In genomic region chr12:69824956-69825355, GRCh38 we compare ENCODE assay signal across 2 cellular contexts.
TF ChIP-seq lines count a peak whose summit lies in the region.

TSS of gene MYRFL (plus strand) at chr12:69825227. CDS start at chr12:69825518, 291 bp downstream.

TF ChIP-seq in SK-N-SH treated with all-trans-retinoic acid at 6 μM for 48 hours, 23 proteins besides CTCF, POLR2A, EP300 and RAD21:
- TF ChIP-seq CREB5 (CRISPR knock-in tag; IDR thresholded peaks at IDR 0.05; ENCODE audit: low read depth) (0 out of 2 replicates have a peak, but pooled peaks have one; percentile 26), ARNTL (CRISPR knock-in tag; IDR thresholded peaks at IDR 0.05; ENCODE audit: borderline replicate concordance, low read depth) (no peak), ISL1 (CRISPR knock-in tag; IDR thresholded peaks at IDR 0.05) (peak; percentile 97), TCF4 (CRISPR knock-in tag; IDR thresholded peaks at IDR 0.05; ENCODE audit: borderline replicate concordance) (0 out of 2 replicates have a peak, but pooled peaks have one; percentile 22), ZNF565 (CRISPR knock-in tag; conservative IDR thresholded peaks at IDR 0.05; ENCODE audit: low read depth) (no peak), PPARA (CRISPR knock-in tag; IDR thresholded peaks at IDR 0.05; ENCODE audit: borderline replicate concordance) (no peak), SNAI2 (CRISPR knock-in tag; IDR thresholded peaks at IDR 0.05) (no peak)

TF ChIP-seq in SK-N-SH, 30 proteins besides CTCF, POLR2A, EP300 and RAD21 (continued from another document):
- TF ChIP-seq YY1 (IDR thresholded peaks at IDR 0.05; ENCODE audit: low read depth), result no peak
- TF ChIP-seq USF1 (IDR thresholded peaks at IDR 0.05; ENCODE audit: borderline replicate concordance, low read depth), result no peak
- no peak for TF ChIP-seq RCOR1 (IDR thresholded peaks at IDR 0.05; ENCODE audit: low read length)
- no peak for TF ChIP-seq FOXM1 (IDR thresholded peaks at IDR 0.05; ENCODE audit: low read depth)
- TF ChIP-seq RFX5 (IDR thresholded peaks at IDR 0.05; ENCODE audit: low read length), result no peak
- TF ChIP-seq GABPA (IDR thresholded peaks at IDR 0.05; ENCODE audit: low read depth), result no peak
- no peak for TF ChIP-seq TAF1 (IDR thresholded peaks at IDR 0.05; ENCODE audit: borderline replicate concordance, low read depth, low read length)
- no peak for TF ChIP-seq CHD2 (IDR thresholded peaks at IDR 0.05; ENCODE audit: low read length, partially characterized antibody)
- TF ChIP-seq, protein P1, sequence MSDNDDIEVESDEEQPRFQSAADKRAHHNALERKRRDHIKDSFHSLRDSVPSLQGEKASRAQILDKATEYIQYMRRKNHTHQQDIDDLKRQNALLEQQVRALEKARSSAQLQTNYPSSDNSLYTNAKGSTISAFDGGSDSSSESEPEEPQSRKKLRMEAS (IDR thresholded peaks at IDR 0.05; ENCODE audit: low read depth), result no peak
- no peak for TF ChIP-seq NRF1 (IDR thresholded peaks at IDR 0.05; ENCODE audit: low read depth, low read length)
- TF ChIP-seq SMC3 (IDR thresholded peaks at IDR 0.05; ENCODE audit: low read depth, low read length), result no peak
